Comparison of ENCODE assay signal across 23 cellular contexts in the genomic region with DNA sequence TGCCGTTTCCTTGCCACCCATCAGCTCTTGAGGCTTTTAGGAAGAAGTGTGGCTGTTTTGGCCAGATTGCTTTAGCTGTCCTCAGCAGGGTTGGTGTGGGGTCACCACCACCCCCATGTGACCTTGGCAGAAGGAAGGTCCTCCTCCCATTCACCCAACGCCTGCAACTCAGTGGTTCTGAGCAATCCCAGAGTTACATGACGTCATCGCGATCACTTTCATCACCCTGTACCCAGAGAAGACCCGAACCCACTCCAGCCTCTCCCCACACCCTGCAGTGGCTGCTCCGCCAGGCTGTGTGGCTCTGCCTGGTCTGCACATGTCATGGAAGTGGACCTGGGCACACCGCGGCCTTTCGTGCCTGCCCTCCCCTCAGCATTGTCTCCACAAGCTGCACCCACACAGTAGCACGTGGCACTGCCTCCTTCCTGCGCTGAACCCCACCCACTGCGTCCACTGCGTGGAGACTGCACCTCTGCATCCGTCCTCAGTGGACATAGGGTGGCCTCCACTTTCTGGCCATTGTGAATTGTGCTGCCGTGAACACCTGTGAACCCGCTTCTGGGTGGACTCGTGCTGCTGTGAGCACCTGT.
"Had no signal": no experiment of that assay in that cellular context is flagged by ENCODE, and none has a peak within 500 bp of the region (broad histone marks: within the 10 kb centered on the region; RNA-seq: fewer than 3 reads in every experiment).

No MANE protein-coding gene starts in this region.

- H3K79me2 ChIP-seq: parathyroid adenoma had no signal

- H3K27me3 Mint-ChIP-seq: naive thymus-derived CD8-positive, alpha-beta T cell; stimulated activated memory B cell treated with anti-CD40 and anti-IgM and Interleukin-4, amounts not matched to agents 10 μg/mL and 1 μg/mL and 100 μg/mL, for 72 hours had no signal

- FAIRE-seq: islet of Langerhans had no signal

- H3K9me3 ChIP-seq: gastrocnemius medialis, heart right ventricle, mucosa of descending colon, psoas muscle, spleen, stomach, thoracic aorta, transverse colon had no signal

- H3K4me3 ChIP-seq: coronary artery, gastrocnemius medialis, heart right ventricle, mucosa of descending colon, psoas muscle, spleen, stomach, thoracic aorta, transverse colon had no signal

- H3K36me3 ChIP-seq: gastrocnemius medialis, thoracic aorta, transverse colon had no signal

- H3K4me1 ChIP-seq: parathyroid adenoma, psoas muscle, transverse colon had no signal

- DNase-seq: effector CD4-positive, alpha-beta T cell; gastrocnemius medialis; heart right ventricle; hypothalamus; kidney glomerular epithelial cell; mucosa of descending colon; naive thymus-derived CD8-positive, alpha-beta T cell; psoas muscle; retina; stimulated activated CD4-positive, alpha-beta T cell treated with anti-CD3 and anti-CD28 coated beads, Interleukin-15, amount 100 ng/mL, for 24 hours; stimulated activated CD4-positive, alpha-beta T cell treated with anti-CD3 and anti-CD28 coated beads, Interleukin-1b, Interleukin-23, amount 100 ng/mL, for 48 hours; stimulated activated CD4-positive, alpha-beta T cell treated with anti-CD3 and anti-CD28 coated beads, Interleukin-4, amount 100 ng/mL, for 24 hours; stomach; substantia nigra; transverse colon had no signal

- H3K27ac ChIP-seq: coronary artery, gastrocnemius medialis, heart right ventricle, parathyroid adenoma, psoas muscle, spleen, stomach, thoracic aorta, transverse colon had no signal

- H2AFZ ChIP-seq: parathyroid adenoma had no signal

- H3K4me3 Mint-ChIP-seq: naive thymus-derived CD8-positive, alpha-beta T cell; stimulated activated memory B cell treated with anti-CD40 and anti-IgM and Interleukin-4, amounts not matched to agents 10 μg/mL and 1 μg/mL and 100 μg/mL, for 72 hours had no signal

- H3K9ac ChIP-seq: parathyroid adenoma had no signal

- H3K27ac Mint-ChIP-seq: naive thymus-derived CD8-positive, alpha-beta T cell; stimulated activated memory B cell treated with anti-CD40 and anti-IgM and Interleukin-4, amounts not matched to agents 10 μg/mL and 1 μg/mL and 100 μg/mL, for 72 hours had no signal

- H3K9me3 Mint-ChIP-seq: naive thymus-derived CD8-positive, alpha-beta T cell; stimulated activated memory B cell treated with anti-CD40 and anti-IgM and Interleukin-4, amounts not matched to agents 10 μg/mL and 1 μg/mL and 100 μg/mL, for 72 hours had no signal

- ATAC-seq: esophagus mucosa; gastrocnemius medialis; heart right ventricle; mucosa of descending colon; naive thymus-derived CD8-positive, alpha-beta T cell; psoas muscle; sciatic nerve; stimulated activated memory B cell treated with anti-CD40 and anti-IgM and Interleukin-4, amounts not matched to agents 10 μg/mL and 1 μg/mL and 100 μg/mL, for 72 hours had no signal

- H3K27me3 ChIP-seq: gastrocnemius medialis, heart right ventricle, spleen, stomach, transverse colon had no signal
